Comparison of ENCODE assay signal across 10 cellular contexts in the genomic region with DNA sequence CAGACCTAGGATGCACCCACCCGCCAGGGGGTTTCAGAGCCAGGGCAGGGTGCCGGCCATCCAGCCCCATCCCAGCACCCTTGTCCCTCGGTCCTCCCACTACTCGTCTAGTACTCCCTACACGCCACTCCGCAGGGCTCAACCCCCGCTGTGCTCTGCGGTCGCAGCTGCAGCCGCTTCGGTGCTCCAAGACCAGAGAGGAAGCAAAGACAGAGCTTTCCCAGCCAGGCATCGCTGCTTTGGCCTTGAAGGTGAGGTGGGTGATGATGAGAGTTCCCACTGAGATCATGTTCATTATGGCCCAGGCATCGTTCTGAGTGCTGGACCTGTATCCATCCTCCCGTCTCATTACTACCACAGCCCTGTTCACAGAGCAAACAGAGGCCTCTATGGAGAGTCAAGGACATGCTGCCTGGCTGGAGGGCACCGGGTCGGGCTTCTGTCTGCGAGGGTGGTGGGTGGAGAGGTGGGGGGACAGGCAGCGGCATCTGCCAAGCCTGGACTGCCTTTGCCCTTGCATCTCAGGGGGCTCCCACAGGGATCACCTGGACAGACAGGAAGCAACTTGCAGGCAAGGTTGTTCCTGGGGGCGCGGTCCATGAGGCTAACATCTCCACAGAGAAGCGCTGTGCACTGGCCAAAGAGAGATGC.
DNase-seq lines count a peak whose midpoint lies in the region; ATAC-seq and TF ChIP-seq lines count a peak whose summit lies in the region.
"Had no signal": no experiment of that assay in that cellular context is flagged by ENCODE, and none has a peak within 500 bp of the region (broad histone marks: within the 10 kb centered on the region; RNA-seq: fewer than 3 reads in every experiment).

No MANE protein-coding gene starts in this region.

- TF ChIP-seq CTCF in GM20000 (IDR thresholded peaks at IDR 0.05; ENCODE audit: extremely low read depth, missing control alignments) (no peak), sigmoid colon (IDR thresholded peaks at IDR 0.05) (no peak), testis (IDR thresholded peaks at IDR 0.05) (no peak)

- TF ChIP-seq POLR2A in sigmoid colon (IDR thresholded peaks at IDR 0.05) (no peak), testis (IDR thresholded peaks at IDR 0.05) (no peak)

- H3K4me1 ChIP-seq in sigmoid colon (peaks cover 0 to 36% (median 32%) of the 10 kb centered on the region in 4 donors), testis (peaks cover 36% of the 10 kb centered on the region)

- H3K36me3 ChIP-seq in sigmoid colon: no peaks in the 10 kb centered on the region
- no peaks in the 10 kb centered on the region for H3K36me3 ChIP-seq in testis (ENCODE audit: low read depth, missing control alignments)

- intact Hi-C loops in sigmoid colon (cut with DNase I): loop anchor here (2.0 kb wide), 4 partner anchors 27 to 179 kb away; no protein-coding TSS in a partner anchor
- intact Hi-C loops in testis (cut with DNase I; ENCODE audit: low total_unique reads): loop anchor here (10.0 kb wide), 1 partner anchor 91 kb away; no protein-coding TSS in a partner anchor

- DNase-seq in GM20000 (ENCODE audit: low spot score): peak; percentile 34
- DNase-seq in NCI-H69 (lab: John Stamatoyannopoulos, UW): peak; percentile 58
- DNase-seq in ecto neural progenitor cell (ENCODE audit: low spot score): peak; percentile 49
- peak; percentile 68 for DNase-seq in sigmoid colon
- DNase-seq in testis: no peak
- DNase-seq in ACHN: no peak
- DNase-seq: activated CD4-positive, alpha-beta T cell treated with anti-CD3 and anti-CD28 coated beads, Interleukin-2, amount 50 U/mL, for 4 hours; NCI-H446; stimulated activated naive CD4-positive, alpha-beta T cell treated with Interleukin-2 at 50 U/mL for 16 hours had no signal

- TF ChIP-seq EP300 in sigmoid colon (IDR thresholded peaks at IDR 0.05): no peak

- WGBS in sigmoid colon, 2 donors: 60 to 64% methylated on average over 21 of the region's 21 CpGs
- 43 to 49% methylated on average over 20 to 21 of the region's 21 CpGs for WGBS in testis, 2 donors

- peak overlapping the region; percentile 19 to 94 (median 88) for H3K27ac ChIP-seq in sigmoid colon
- H3K27ac ChIP-seq in testis: no peak overlapping the region

- in situ Hi-C loops in ACHN (cut with HindIII; ENCODE audit: low pct_ligation_motif_present, low pct_unique_long_range_greater_than_20kb, low sequenced_read_pairs): no loop called here

- H3K9me3 ChIP-seq in sigmoid colon (no peaks in the 10 kb centered on the region), testis (no peaks in the 10 kb centered on the region)

- no peaks in the 10 kb centered on the region for H3K27me3 ChIP-seq in sigmoid colon
- H3K27me3 ChIP-seq in testis: no peaks in the 10 kb centered on the region

- peak overlapping the region in 1 of 4 donors; percentile 52 for H3K4me3 ChIP-seq in sigmoid colon
- peak overlapping the region in 1 of 2 donors; percentile 67 for H3K4me3 ChIP-seq in testis

- no peak for ATAC-seq in HG02981 (IDR thresholded peaks at IDR 0.05; ENCODE audit: unreplicated experiment)

Comparison
In these comparisons a context has a peak if more than half of its experiments do, and no peak if none do; other contexts are left out.
1. DNase-seq: peak in GM20000 (single experiment), NCI-H69 (single experiment), ecto neural progenitor cell (single experiment) and sigmoid colon (single experiment); none in testis (single experiment) and ACHN (single experiment).
2. H3K27ac ChIP-seq: peak in sigmoid colon (4 of 4); none in testis (0 of 2).